ENCODE assay signal across 1 cellular context in the genomic region with DNA sequence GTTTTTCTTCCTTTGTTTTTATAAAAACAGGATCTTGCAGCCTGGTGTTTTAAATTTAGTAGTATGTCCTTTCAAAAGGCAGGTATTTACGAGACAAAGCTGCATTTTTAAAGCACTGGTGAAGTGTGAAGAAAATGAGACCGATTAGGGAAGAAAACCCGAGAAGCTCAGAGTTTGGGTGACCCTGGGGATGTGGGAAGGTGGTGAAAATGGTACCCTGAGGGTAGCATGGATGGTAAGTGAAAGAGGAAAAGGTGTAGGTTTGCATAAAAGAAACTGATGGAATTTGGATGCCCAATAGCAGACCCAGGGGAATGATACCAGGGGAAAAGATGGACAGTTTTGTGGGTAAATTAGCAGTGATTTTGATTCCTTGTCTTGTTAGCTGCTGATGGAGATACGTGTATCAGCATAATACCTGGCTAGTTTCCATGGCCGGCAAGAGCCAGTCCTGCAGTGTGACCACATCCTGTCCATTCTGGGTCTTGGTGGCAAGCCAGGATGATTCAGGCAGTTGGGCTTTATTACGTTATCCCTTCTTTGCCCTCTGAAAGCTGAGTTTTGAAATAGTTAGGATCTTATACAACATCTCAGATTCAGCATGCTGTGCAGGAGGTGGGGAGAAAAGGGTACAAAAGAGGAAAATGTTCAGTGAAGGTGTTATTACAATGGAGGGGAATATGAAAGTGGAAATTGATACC.
TF ChIP-seq lines count a peak whose summit lies in the region.

No MANE protein-coding gene starts in this region.

TF ChIP-seq in HEK293, 187 proteins besides CTCF, POLR2A, EP300 and RAD21 (continued from another document and continues in another):
- TF ChIP-seq, protein P1, sequence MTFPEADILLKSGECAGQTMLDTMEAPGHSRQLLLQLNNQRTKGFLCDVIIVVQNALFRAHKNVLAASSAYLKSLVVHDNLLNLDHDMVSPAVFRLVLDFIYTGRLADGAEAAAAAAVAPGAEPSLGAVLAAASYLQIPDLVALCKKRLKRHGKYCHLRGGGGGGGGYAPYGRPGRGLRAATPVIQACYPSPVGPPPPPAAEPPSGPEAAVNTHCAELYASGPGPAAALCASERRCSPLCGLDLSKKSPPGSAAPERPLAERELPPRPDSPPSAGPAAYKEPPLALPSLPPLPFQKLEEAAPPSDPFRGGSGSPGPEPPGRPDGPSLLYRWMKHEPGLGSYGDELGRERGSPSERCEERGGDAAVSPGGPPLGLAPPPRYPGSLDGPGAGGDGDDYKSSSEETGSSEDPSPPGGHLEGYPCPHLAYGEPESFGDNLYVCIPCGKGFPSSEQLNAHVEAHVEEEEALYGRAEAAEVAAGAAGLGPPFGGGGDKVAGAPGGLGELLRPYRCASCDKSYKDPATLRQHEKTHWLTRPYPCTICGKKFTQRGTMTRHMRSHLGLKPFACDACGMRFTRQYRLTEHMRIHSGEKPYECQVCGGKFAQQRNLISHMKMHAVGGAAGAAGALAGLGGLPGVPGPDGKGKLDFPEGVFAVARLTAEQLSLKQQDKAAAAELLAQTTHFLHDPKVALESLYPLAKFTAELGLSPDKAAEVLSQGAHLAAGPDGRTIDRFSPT (tag by site-specific recombination; IDR thresholded peaks at IDR 0.05) = peak; percentile 85
- TF ChIP-seq, protein P2, sequence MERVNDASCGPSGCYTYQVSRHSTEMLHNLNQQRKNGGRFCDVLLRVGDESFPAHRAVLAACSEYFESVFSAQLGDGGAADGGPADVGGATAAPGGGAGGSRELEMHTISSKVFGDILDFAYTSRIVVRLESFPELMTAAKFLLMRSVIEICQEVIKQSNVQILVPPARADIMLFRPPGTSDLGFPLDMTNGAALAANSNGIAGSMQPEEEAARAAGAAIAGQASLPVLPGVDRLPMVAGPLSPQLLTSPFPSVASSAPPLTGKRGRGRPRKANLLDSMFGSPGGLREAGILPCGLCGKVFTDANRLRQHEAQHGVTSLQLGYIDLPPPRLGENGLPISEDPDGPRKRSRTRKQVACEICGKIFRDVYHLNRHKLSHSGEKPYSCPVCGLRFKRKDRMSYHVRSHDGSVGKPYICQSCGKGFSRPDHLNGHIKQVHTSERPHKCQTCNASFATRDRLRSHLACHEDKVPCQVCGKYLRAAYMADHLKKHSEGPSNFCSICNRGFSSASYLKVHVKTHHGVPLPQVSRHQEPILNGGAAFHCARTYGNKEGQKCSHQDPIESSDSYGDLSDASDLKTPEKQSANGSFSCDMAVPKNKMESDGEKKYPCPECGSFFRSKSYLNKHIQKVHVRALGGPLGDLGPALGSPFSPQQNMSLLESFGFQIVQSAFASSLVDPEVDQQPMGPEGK (tag by site-specific recombination; IDR thresholded peaks at IDR 0.05) = peak; percentile 51; the same call in 1 of the 2 replicates
- peak; percentile 66; the same call in 1 of the 2 replicates for TF ChIP-seq IKZF3 (tag by site-specific recombination; IDR thresholded peaks at IDR 0.05)
- TF ChIP-seq OSR2 (tag by site-specific recombination; IDR thresholded peaks at IDR 0.05) = no peak
- peak; percentile 71; the same call in 1 of the 2 replicates for TF ChIP-seq ZEB2 (tag by site-specific recombination; IDR thresholded peaks at IDR 0.05)
- TF ChIP-seq, protein P3, sequence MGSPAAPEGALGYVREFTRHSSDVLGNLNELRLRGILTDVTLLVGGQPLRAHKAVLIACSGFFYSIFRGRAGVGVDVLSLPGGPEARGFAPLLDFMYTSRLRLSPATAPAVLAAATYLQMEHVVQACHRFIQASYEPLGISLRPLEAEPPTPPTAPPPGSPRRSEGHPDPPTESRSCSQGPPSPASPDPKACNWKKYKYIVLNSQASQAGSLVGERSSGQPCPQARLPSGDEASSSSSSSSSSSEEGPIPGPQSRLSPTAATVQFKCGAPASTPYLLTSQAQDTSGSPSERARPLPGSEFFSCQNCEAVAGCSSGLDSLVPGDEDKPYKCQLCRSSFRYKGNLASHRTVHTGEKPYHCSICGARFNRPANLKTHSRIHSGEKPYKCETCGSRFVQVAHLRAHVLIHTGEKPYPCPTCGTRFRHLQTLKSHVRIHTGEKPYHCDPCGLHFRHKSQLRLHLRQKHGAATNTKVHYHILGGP (tag by site-specific recombination; IDR thresholded peaks at IDR 0.05) = no peak
- TF ChIP-seq ZIC2 (tag by site-specific recombination; IDR thresholded peaks at IDR 0.05) = 0 out of 2 replicates have a peak, but pooled peaks have one; percentile 10
- TF ChIP-seq HOXA7 (CRISPR knock-in tag; IDR thresholded peaks at IDR 0.05; ENCODE audit: borderline replicate concordance) = no peak
- TF ChIP-seq, protein P4, sequence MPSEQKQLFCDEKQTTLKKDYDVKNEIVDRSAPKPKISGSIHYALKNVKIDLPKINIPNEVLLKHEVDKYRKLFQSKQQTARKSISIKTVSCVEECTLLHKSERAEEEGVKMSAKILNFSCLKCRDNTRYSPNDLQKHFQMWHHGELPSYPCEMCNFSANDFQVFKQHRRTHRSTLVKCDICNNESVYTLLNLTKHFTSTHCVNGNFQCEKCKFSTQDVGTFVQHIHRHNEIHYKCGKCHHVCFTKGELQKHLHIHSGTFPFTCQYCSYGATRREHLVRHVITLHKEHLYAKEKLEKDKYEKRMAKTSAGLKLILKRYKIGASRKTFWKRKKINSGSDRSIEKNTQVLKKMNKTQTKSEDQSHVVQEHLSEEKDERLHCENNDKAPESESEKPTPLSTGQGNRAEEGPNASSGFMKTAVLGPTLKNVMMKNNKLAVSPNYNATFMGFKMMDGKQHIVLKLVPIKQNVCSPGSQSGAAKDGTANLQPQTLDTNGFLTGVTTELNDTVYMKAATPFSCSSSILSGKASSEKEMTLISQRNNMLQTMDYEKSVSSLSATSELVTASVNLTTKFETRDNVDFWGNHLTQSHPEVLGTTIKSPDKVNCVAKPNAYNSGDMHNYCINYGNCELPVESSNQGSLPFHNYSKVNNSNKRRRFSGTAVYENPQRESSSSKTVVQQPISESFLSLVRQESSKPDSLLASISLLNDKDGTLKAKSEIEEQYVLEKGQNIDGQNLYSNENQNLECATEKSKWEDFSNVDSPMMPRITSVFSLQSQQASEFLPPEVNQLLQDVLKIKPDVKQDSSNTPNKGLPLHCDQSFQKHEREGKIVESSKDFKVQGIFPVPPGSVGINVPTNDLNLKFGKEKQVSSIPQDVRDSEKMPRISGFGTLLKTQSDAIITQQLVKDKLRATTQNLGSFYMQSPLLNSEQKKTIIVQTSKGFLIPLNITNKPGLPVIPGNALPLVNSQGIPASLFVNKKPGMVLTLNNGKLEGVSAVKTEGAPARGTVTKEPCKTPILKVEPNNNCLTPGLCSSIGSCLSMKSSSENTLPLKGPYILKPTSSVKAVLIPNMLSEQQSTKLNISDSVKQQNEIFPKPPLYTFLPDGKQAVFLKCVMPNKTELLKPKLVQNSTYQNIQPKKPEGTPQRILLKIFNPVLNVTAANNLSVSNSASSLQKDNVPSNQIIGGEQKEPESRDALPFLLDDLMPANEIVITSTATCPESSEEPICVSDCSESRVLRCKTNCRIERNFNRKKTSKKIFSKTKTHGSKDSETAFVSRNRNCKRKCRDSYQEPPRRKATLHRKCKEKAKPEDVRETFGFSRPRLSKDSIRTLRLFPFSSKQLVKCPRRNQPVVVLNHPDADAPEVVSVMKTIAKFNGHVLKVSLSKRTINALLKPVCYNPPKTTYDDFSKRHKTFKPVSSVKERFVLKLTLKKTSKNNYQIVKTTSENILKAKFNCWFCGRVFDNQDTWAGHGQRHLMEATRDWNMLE (tag by site-specific recombination; conservative IDR thresholded peaks at IDR 0.05; ENCODE audit: low read depth) = no peak
- TF ChIP-seq ZFP3 (tag by site-specific recombination; IDR thresholded peaks at IDR 0.05; ENCODE audit: low read depth) = no peak
- no peak for TF ChIP-seq ZNF776 (tag by site-specific recombination; IDR thresholded peaks at IDR 0.05; ENCODE audit: borderline replicate concordance)
- no peak for TF ChIP-seq ZNF571 (tag by site-specific recombination; IDR thresholded peaks at IDR 0.05)
- TF ChIP-seq ZNF19 (tag by site-specific recombination; IDR thresholded peaks at IDR 0.05; ENCODE audit: low read depth) = no peak
- no peak for TF ChIP-seq MEIS1 (CRISPR knock-in tag; IDR thresholded peaks at IDR 0.05; ENCODE audit: borderline replicate concordance)
- TF ChIP-seq ZFP37 (tag by site-specific recombination; IDR thresholded peaks at IDR 0.05) = no peak
- TF ChIP-seq, protein P5, sequence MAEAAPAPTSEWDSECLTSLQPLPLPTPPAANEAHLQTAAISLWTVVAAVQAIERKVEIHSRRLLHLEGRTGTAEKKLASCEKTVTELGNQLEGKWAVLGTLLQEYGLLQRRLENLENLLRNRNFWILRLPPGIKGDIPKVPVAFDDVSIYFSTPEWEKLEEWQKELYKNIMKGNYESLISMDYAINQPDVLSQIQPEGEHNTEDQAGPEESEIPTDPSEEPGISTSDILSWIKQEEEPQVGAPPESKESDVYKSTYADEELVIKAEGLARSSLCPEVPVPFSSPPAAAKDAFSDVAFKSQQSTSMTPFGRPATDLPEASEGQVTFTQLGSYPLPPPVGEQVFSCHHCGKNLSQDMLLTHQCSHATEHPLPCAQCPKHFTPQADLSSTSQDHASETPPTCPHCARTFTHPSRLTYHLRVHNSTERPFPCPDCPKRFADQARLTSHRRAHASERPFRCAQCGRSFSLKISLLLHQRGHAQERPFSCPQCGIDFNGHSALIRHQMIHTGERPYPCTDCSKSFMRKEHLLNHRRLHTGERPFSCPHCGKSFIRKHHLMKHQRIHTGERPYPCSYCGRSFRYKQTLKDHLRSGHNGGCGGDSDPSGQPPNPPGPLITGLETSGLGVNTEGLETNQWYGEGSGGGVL (tag by site-specific recombination; IDR thresholded peaks at IDR 0.05) = no peak
- no peak; the same call in 1 of the 2 replicates for TF ChIP-seq MZF1 (tag by site-specific recombination; IDR thresholded peaks at IDR 0.05; ENCODE audit: borderline replicate concordance)
- TF ChIP-seq YY1 (tag by site-specific recombination; IDR thresholded peaks at IDR 0.05) = no peak
- no peak for TF ChIP-seq ZSCAN30 (tag by site-specific recombination; IDR thresholded peaks at IDR 0.05)
- TF ChIP-seq ZNF423 (tag by site-specific recombination; IDR thresholded peaks at IDR 0.05) = no peak
- TF ChIP-seq, protein P6, sequence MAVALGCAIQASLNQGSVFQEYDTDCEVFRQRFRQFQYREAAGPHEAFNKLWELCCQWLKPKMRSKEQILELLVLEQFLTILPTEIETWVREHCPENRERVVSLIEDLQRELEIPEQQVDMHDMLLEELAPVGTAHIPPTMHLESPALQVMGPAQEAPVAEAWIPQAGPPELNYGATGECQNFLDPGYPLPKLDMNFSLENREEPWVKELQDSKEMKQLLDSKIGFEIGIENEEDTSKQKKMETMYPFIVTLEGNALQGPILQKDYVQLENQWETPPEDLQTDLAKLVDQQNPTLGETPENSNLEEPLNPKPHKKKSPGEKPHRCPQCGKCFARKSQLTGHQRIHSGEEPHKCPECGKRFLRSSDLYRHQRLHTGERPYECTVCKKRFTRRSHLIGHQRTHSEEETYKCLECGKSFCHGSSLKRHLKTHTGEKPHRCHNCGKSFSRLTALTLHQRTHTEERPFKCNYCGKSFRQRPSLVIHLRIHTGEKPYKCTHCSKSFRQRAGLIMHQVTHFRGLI (tag by site-specific recombination; IDR thresholded peaks at IDR 0.05) = peak; percentile 95
- TF ChIP-seq ZFP69B (tag by site-specific recombination; IDR thresholded peaks at IDR 0.05) = no peak
- TF ChIP-seq, protein P7, sequence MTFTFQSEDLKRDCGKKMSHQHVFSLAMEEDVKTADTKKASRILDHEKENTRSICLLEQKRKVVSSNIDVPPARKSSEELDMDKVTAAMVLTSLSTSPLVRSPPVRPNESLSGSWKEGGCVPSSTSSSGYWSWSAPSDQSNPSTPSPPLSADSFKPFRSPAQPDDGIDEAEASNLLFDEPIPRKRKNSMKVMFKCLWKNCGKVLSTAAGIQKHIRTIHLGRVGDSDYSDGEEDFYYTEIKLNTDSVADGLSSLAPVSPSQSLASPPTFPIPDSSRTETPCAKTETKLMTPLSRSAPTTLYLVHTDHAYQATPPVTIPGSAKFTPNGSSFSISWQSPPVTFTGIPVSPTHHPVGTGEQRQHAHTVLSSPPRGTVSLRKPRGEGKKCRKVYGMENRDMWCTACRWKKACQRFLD (tag by site-specific recombination; IDR thresholded peaks at IDR 0.05) = no peak
- TF ChIP-seq, protein P8, sequence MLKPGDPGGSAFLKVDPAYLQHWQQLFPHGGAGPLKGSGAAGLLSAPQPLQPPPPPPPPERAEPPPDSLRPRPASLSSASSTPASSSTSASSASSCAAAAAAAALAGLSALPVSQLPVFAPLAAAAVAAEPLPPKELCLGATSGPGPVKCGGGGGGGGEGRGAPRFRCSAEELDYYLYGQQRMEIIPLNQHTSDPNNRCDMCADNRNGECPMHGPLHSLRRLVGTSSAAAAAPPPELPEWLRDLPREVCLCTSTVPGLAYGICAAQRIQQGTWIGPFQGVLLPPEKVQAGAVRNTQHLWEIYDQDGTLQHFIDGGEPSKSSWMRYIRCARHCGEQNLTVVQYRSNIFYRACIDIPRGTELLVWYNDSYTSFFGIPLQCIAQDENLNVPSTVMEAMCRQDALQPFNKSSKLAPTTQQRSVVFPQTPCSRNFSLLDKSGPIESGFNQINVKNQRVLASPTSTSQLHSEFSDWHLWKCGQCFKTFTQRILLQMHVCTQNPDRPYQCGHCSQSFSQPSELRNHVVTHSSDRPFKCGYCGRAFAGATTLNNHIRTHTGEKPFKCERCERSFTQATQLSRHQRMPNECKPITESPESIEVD (tag by site-specific recombination; IDR thresholded peaks at IDR 0.05) = peak; percentile 93
- 0 out of 2 replicates have a peak, but pooled peaks have one; percentile 15 for TF ChIP-seq ZNF335 (tag by site-specific recombination; conservative IDR thresholded peaks at IDR 0.05)
- TF ChIP-seq ZNF302 (tag by site-specific recombination; IDR thresholded peaks at IDR 0.05; ENCODE audit: low read depth) = no peak
- no peak for TF ChIP-seq TCF7L2 (IDR thresholded peaks at IDR 0.05; ENCODE audit: borderline replicate concordance, low read depth, low read length)
- no peak for TF ChIP-seq ZNF248 (tag by site-specific recombination; IDR thresholded peaks at IDR 0.05)
- TF ChIP-seq KLF1 (tag by site-specific recombination; IDR thresholded peaks at IDR 0.05) = no peak
- TF ChIP-seq MYNN (tag by site-specific recombination; IDR thresholded peaks at IDR 0.05; ENCODE audit: borderline replicate concordance) = 0 out of 2 replicates have a peak, but pooled peaks have one; percentile 29
- no peak for TF ChIP-seq ZNF157 (tag by site-specific recombination; IDR thresholded peaks at IDR 0.05)
- no peak for TF ChIP-seq ZNF354C (tag by site-specific recombination; IDR thresholded peaks at IDR 0.05; ENCODE audit: borderline replicate concordance, low read depth)
